8 cellular contexts compared by ENCODE assay signal in the genomic region with DNA sequence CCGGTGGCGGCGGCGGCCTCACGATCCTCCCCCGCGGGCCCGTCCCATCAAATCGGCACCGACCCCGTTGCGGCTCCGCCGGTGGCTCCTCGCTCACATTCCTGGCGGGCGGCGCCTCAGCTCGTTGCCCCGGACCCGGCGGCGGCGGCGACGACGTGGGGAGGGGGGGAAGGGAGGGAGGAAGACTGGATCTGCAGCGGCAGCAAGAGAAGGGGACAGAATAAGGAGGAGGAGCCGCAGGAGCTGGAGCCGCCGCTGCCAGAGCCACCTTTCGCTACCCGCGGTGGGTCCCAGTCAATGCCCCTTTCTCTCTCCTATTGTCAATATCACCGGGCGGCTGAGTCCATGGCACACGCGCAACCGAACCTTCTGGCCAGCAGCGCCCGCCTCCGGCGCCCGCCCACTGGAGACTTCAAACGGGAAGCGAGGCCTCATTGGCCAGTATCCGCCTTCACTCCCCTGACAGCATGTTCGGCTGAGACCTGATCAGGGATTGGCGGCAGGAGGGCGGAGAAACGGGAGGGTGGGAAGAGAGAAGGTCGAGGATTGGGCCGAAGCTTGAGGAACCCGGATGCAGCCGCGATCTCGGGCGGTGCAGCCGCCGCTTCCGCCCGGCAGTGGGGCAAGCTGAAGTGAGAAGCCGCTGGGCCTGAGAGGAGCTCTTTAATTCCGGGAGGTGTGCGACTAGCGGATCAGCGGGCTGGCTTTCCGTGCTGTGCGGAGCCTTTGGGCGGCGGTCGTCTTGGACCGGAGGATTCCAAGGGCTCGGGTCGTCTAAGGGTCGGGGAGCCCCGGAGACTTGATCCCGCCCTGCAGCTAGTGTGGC. TPM values are rescaled to one million over a fixed set of nuclear protein-coding genes. Genes with fewer than 3 reads are reported as not detected.
DNase-seq lines count a peak whose midpoint lies in the region; ATAC-seq and TF ChIP-seq lines count a peak whose summit lies in the region.

Gene PPP2R5E, minus strand, starts transcription at position 378 of the 826 bp plus-strand sequence. CDS start 3,692 bp downstream, outside the sequence.

- H3K9me3 ChIP-seq in heart right ventricle (no peaks in the 10 kb centered on the region), upper lobe of left lung (no peaks in the 10 kb centered on the region)

- H3K4me1 ChIP-seq in heart right ventricle (peaks cover 0 to 32% (median 22%) of the 10 kb centered on the region in 9 donors), upper lobe of left lung (peaks cover 10 to 29% (median 23%) of the 10 kb centered on the region in 4 donors)

- WGBS in heart right ventricle, 2 donors = 0% methylated on average over 55 to 78 of the region's 78 CpGs
- WGBS in upper lobe of left lung, 2 donors = 0 to 1% methylated on average over 27 to 34 of the region's 78 CpGs

- TF ChIP-seq EP300 in upper lobe of left lung (IDR thresholded peaks at IDR 0.05) = no peak

- intact Hi-C loops in T-helper 1 cell treated with Interleukin-12 subunit alpha and Interleukin-12 subunit beta and Interleukin-4 antibody, amounts not matched to agents 30 ng/mL and 1 ng/mL, for 36 hours (cut with micrococcal nuclease) = loop anchor here (1.0 to 10.0 kb wide), 14 partner anchors 33 to 1442 kb away; partner anchors contain the start of genes CHURC1, FNTB, MTHFD1 and SYNE2
- intact Hi-C loops in heart right ventricle (cut with DNase I) (loop anchor here in 9 of 10 donors (1.0 to 10.0 kb wide), 11 partner anchors 46 to 156 kb away; partner anchors contain the start of gene WDR89 (in 4 of the 9)), posterior cingulate gyrus (cut with DNase I) (loop anchor here (1.0 kb wide), 3 partner anchors 99 to 184 kb away; no protein-coding TSS in a partner anchor)

- peak in 3 of 4 donors; percentile 35 to 94 (median 82) for TF ChIP-seq POLR2A in upper lobe of left lung (IDR thresholded peaks at IDR 0.05)

- H3K27me3 ChIP-seq in heart right ventricle = no peaks in the 10 kb centered on the region
- no peaks in the 10 kb centered on the region for H3K27me3 ChIP-seq in upper lobe of left lung

- peak within 1 kb of the TSS; percentile 77 to 99 (median 92) for H3K4me3 ChIP-seq in heart right ventricle
- peak within 1 kb of the TSS; percentile 85 to 99 (median 94) for H3K4me3 ChIP-seq in upper lobe of left lung

- ATAC-seq in HG02870 (IDR thresholded peaks at IDR 0.05; ENCODE audit: unreplicated experiment) = peak; percentile 97
- peak; percentile 99 to 100 (median 99) for ATAC-seq in heart right ventricle
- peak; percentile 99 to 100 for ATAC-seq in upper lobe of left lung (ENCODE audit: low FRiP score in 2 of 2)

- TF ChIP-seq CTCF in GM13976 (IDR thresholded peaks at IDR 0.05; ENCODE audit: borderline replicate concordance, control extremely low read depth, extremely low read depth, insufficient read depth, missing control alignments) (no peak), heart right ventricle (IDR thresholded peaks at IDR 0.05) (no peak), upper lobe of left lung (IDR thresholded peaks at IDR 0.05) (peak in 2 of 6 experiments; percentile 28 to 29)

- DNase-seq in GM13976 (ENCODE audit: low spot score) (peak; percentile 98), NCI-H146 treated with DMSO at 0.1 percent for 48 hours (lab: John Stamatoyannopoulos, UW; ENCODE audit: unreplicated experiment) (peak; percentile 95), amniotic stem cell (lab: John Stamatoyannopoulos, UW) (peak; percentile 97), heart right ventricle (peak; percentile 96 to 99), posterior cingulate gyrus (peak; percentile 97 to 100 (median 98)), upper lobe of left lung (peak; percentile 97 to 99)

- peak within 1 kb of the TSS; percentile 81 to 96 (median 92) for H3K27ac ChIP-seq in heart right ventricle
- peak within 1 kb of the TSS; percentile 89 to 96 (median 91) for H3K27ac ChIP-seq in upper lobe of left lung

- in situ Hi-C loops in GM13976 (cut with MboI; ENCODE audit: low sequenced_read_pairs, unreplicated experiment) = no loop called here

- H3K36me3 ChIP-seq in heart right ventricle (peaks cover 0 to 24% (median 11%) of the 10 kb centered on the region in 9 donors), upper lobe of left lung (peaks cover 6 to 18% (median 13%) of the 10 kb centered on the region in 4 donors)

RNA-seq across cellular contexts. Expression of gene PPP2R5E, which starts in this region (rescaled TPM):
- 50.2 and 51.1 TPM in 2 replicates for total RNA-seq in T-helper 1 cell treated with Interleukin-12 subunit alpha and Interleukin-12 subunit beta and Interleukin-4 antibody, amounts not matched to agents 30 ng/mL and 1 ng/mL, for 36 hours
- total RNA-seq in heart right ventricle (10 to 100 TPM; 32.8 to 44.4 (median 37.0) TPM), upper lobe of left lung (10 to 100 TPM; 10.1 to 42.4 (median 34.5) TPM)
- 10 to 100 TPM in 1 of 2 donors, 1 to 10 TPM in 1; 6.1 to 10.1 TPM for polyA plus RNA-seq in heart right ventricle

Comparison
In these comparisons a context has a peak if more than half of its experiments do, and no peak if none do; other contexts are left out.
1. Peak in every context shown above with its lines: DNase-seq, ATAC-seq, H3K4me3 ChIP-seq and H3K27ac ChIP-seq.